17 cellular contexts compared by ENCODE assay signal in genomic region chr17:83156408-83156807, GRCh38.
"Had no signal": no experiment of that assay in that cellular context is flagged by ENCODE, and none has a peak within 500 bp of the region (broad histone marks: within the 10 kb centered on the region; RNA-seq: fewer than 3 reads in every experiment).

No MANE protein-coding gene starts in this region.

- H3K27ac ChIP-seq: thoracic aorta had no signal

- H3K27ac Mint-ChIP-seq: activated CD8-positive, alpha-beta memory T cell treated with anti-CD3 and anti-CD28 coated beads, Interleukin-2, amount 10 ng/mL, durations not matched to agents 7 days and 5 days; activated naive CD4-positive, alpha-beta T cell treated with anti-CD3 and anti-CD28 coated beads for 36 hours; activated T-cell treated with anti-CD3 and anti-CD28 coated beads, Interleukin-2, amount 50 U/mL, for 72 hours; endodermal cell had no signal

- H3K9me3 ChIP-seq: mucosa of descending colon, thoracic aorta had no signal

- ATAC-seq: activated CD8-positive, alpha-beta memory T cell treated with anti-CD3 and anti-CD28 coated beads, Interleukin-2, amount 10 ng/mL, durations not matched to agents 7 days and 5 days; activated T-cell treated with anti-CD3 and anti-CD28 coated beads, Interleukin-2, amount 50 U/mL, for 72 hours; mucosa of descending colon; natural killer cell; right cardiac atrium had no signal

- H3K9me3 Mint-ChIP-seq: activated naive CD4-positive, alpha-beta T cell treated with anti-CD3 and anti-CD28 coated beads for 36 hours; activated T-cell treated with anti-CD3 and anti-CD28 coated beads, Interleukin-2, amount 50 U/mL, for 72 hours; central memory CD8-positive, alpha-beta T cell; endodermal cell; immature natural killer cell; natural killer cell had no signal

- H3K36me3 ChIP-seq: thoracic aorta had no signal

- DNase-seq: activated CD4-positive, alpha-beta T cell treated with anti-CD3 and anti-CD28 coated beads, Interleukin-2, amount 50 U/mL, for 4 hours; activated CD8-positive, alpha-beta memory T cell treated with anti-CD3 and anti-CD28 coated beads, Interleukin-2, amount 10 ng/mL, durations not matched to agents 7 days and 5 days; activated naive CD4-positive, alpha-beta T cell treated with anti-CD3 and anti-CD28 coated beads for 36 hours; activated T-cell treated with anti-CD3 and anti-CD28 coated beads, Interleukin-2, amount 50 U/mL, for 72 hours; erythroblast; immature natural killer cell; left cardiac atrium; mammary epithelial cell; mucosa of descending colon; natural killer cell; right cardiac atrium; stimulated activated CD4-positive, alpha-beta T cell treated with anti-CD3 and anti-CD28 coated beads, Interleukin-2, amount 100 ng/mL, for 48 hours; stimulated activated naive CD4-positive, alpha-beta T cell treated with Interleukin-2 at 50 U/mL for 16 hours; T-helper 2 cell had no signal

- H3K36me3 Mint-ChIP-seq: activated CD8-positive, alpha-beta memory T cell treated with anti-CD3 and anti-CD28 coated beads, Interleukin-2, amount 10 ng/mL, durations not matched to agents 7 days and 5 days; immature natural killer cell; natural killer cell had no signal

- H3K4me3 ChIP-seq: mucosa of descending colon, thoracic aorta had no signal

- H3K4me3 Mint-ChIP-seq: activated CD8-positive, alpha-beta memory T cell treated with anti-CD3 and anti-CD28 coated beads, Interleukin-2, amount 10 ng/mL, durations not matched to agents 7 days and 5 days; activated naive CD4-positive, alpha-beta T cell treated with anti-CD3 and anti-CD28 coated beads for 36 hours; activated T-cell treated with anti-CD3 and anti-CD28 coated beads, Interleukin-2, amount 50 U/mL, for 72 hours; central memory CD8-positive, alpha-beta T cell; endodermal cell; immature natural killer cell; natural killer cell had no signal

- H3K4me1 Mint-ChIP-seq: central memory CD8-positive, alpha-beta T cell; immature natural killer cell had no signal
